8 cellular contexts compared by ENCODE assay signal in the genomic region with DNA sequence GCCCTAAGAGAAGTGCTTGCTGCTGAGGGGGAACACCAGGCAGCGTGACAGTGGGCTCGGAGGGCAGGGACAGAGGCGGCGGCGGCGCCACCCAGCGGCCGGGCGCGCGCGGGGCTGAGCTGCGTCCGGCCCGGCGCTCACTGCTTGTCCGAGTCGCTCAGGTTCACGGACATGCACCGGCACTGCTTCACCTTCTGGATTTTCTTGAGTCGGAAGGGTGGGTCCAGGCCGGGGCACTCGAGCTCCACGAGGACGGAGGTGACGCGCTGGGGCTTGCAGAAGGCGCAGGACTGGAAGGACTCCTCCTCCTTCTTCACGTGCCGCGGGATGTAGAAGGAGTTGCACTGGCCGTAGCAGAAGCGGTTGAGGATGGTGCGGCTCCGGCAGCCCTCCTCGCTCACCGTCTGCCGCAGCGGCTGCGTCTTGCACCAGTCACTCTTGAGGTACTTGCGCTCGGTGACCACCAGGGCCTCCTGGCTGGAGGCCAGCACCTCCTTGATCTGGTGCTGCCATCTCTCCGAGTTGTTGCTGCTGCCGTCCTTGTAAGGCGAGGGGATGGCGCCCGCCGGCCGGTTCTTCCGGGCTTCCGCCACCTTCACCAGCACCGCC.
DNase-seq lines count a peak whose midpoint lies in the region; ATAC-seq and TF ChIP-seq lines count a peak whose summit lies in the region.

No MANE protein-coding gene starts in this region.

- H3K9me3 ChIP-seq in OCI-LY7 (ENCODE audit: low read length) = no peaks in the 10 kb centered on the region

- TF ChIP-seq CTCF in glutamatergic neuron (IDR thresholded peaks at IDR 0.05; ENCODE audit: partially characterized antibody, unreplicated experiment) (peak; percentile 80), OCI-LY7 (conservative IDR thresholded peaks at IDR 0.05; ENCODE audit: low read length) (no peak)

- H3K4me2 ChIP-seq in OCI-LY7 (ENCODE audit: low read length) = no peak overlapping the region

- no peaks in the 10 kb centered on the region for H3K79me2 ChIP-seq in OCI-LY7 (ENCODE audit: insufficient read depth, low read depth, low read length)

- H3K4me3 Mint-ChIP-seq in activated CD4-positive, alpha-beta T cell treated with anti-CD3 and anti-CD28 coated beads for 36 hours = peak overlapping the region; percentile 41
- H3K4me3 Mint-ChIP-seq in activated T-cell treated with anti-CD3 and anti-CD28 coated beads, Interleukin-2, amount 50 U/mL, for 24 hours = no peak overlapping the region
- H3K4me3 Mint-ChIP-seq in glutamatergic neuron (ENCODE audit: unreplicated experiment) = peak overlapping the region; percentile 85

- no peaks in the 10 kb centered on the region for H3K9me3 Mint-ChIP-seq in activated CD4-positive, alpha-beta T cell treated with anti-CD3 and anti-CD28 coated beads for 36 hours (ENCODE audit: low read depth)
- H3K9me3 Mint-ChIP-seq in activated T-cell treated with anti-CD3 and anti-CD28 coated beads, Interleukin-2, amount 50 U/mL, for 24 hours = no peaks in the 10 kb centered on the region
- H3K9me3 Mint-ChIP-seq in glutamatergic neuron (ENCODE audit: unreplicated experiment) = peaks cover 2% of the 10 kb centered on the region

- H3K36me3 Mint-ChIP-seq in activated CD4-positive, alpha-beta T cell treated with anti-CD3 and anti-CD28 coated beads for 36 hours (ENCODE audit: low read depth) = no peaks in the 10 kb centered on the region
- no peaks in the 10 kb centered on the region for H3K36me3 Mint-ChIP-seq in activated T-cell treated with anti-CD3 and anti-CD28 coated beads, Interleukin-2, amount 50 U/mL, for 24 hours (ENCODE audit: low read depth)
- peaks cover 5% of the 10 kb centered on the region for H3K36me3 Mint-ChIP-seq in glutamatergic neuron (ENCODE audit: unreplicated experiment)

- H3K9me2 ChIP-seq in OCI-LY7 (ENCODE audit: insufficient read depth, low read length) = no peaks in the 10 kb centered on the region

- H3K27me3 Mint-ChIP-seq in activated CD4-positive, alpha-beta T cell treated with anti-CD3 and anti-CD28 coated beads for 36 hours = peaks cover 4% of the 10 kb centered on the region
- H3K27me3 Mint-ChIP-seq in activated T-cell treated with anti-CD3 and anti-CD28 coated beads, Interleukin-2, amount 50 U/mL, for 24 hours = peaks cover 9% of the 10 kb centered on the region
- peaks cover 2% of the 10 kb centered on the region for H3K27me3 Mint-ChIP-seq in glutamatergic neuron (ENCODE audit: unreplicated experiment)

- no peak overlapping the region for H2AFZ ChIP-seq in OCI-LY7 (ENCODE audit: low read length)

- no peaks in the 10 kb centered on the region for H3K4me1 ChIP-seq in OCI-LY7 (ENCODE audit: insufficient read depth, low read length, poor library complexity, severe bottlenecking)

- POLR2A ChIA-PET in activated CD4-positive, alpha-beta T cell treated with anti-CD3 and anti-CD28 coated beads for 36 hours (lab: Charles Lee) = no interaction called here
- POLR2A ChIA-PET in OCI-LY7 (lab: Charles Lee) = no interaction called here

- DNase-seq in activated CD4-positive, alpha-beta T cell treated with anti-CD3 and anti-CD28 coated beads for 36 hours = peak; percentile 37
- DNase-seq in activated CD4-positive, alpha-beta T cell treated with anti-CD3 and anti-CD28 coated beads for 1 hour = no peak
- DNase-seq in activated T-cell treated with anti-CD3 and anti-CD28 coated beads, Interleukin-2, amount 50 U/mL, for 24 hours = peak; percentile 31
- DNase-seq in glutamatergic neuron (peak; percentile 82), skeletal muscle cell (ENCODE audit: low read depth) (no peak), OCI-LY7 (ENCODE audit: low spot score) (no peak), HuH-7.5 (ENCODE audit: low spot score) (no peak), NCI-H524 (lab: John Stamatoyannopoulos, UW) (no peak)

- intact Hi-C loops in activated CD4-positive, alpha-beta T cell treated with anti-CD3 and anti-CD28 coated beads for 36 hours (cut with DNase I, micrococcal nuclease) = no loop called here
- intact Hi-C loops in OCI-LY7 (cut with micrococcal nuclease; ENCODE audit: unreplicated experiment) = no loop called here

- no peaks in the 10 kb centered on the region for H3K4me1 Mint-ChIP-seq in activated CD4-positive, alpha-beta T cell treated with anti-CD3 and anti-CD28 coated beads for 36 hours
- H3K4me1 Mint-ChIP-seq in activated T-cell treated with anti-CD3 and anti-CD28 coated beads, Interleukin-2, amount 50 U/mL, for 24 hours (ENCODE audit: low read depth) = no peaks in the 10 kb centered on the region
- peaks cover 3% of the 10 kb centered on the region for H3K4me1 Mint-ChIP-seq in glutamatergic neuron (ENCODE audit: low read depth, unreplicated experiment)

- H3K4me3 ChIP-seq in skeletal muscle cell (ENCODE audit: low read depth, low read length) (peak overlapping the region; percentile 13), OCI-LY7 (ENCODE audit: low read depth, low read length, poor library complexity, severe bottlenecking) (no peak overlapping the region)

- ATAC-seq in activated CD4-positive, alpha-beta T cell treated with anti-CD3 and anti-CD28 coated beads for 36 hours = peak; percentile 47

- H3K27ac Mint-ChIP-seq in activated CD4-positive, alpha-beta T cell treated with anti-CD3 and anti-CD28 coated beads for 36 hours = no peak overlapping the region
- no peak overlapping the region for H3K27ac Mint-ChIP-seq in activated T-cell treated with anti-CD3 and anti-CD28 coated beads, Interleukin-2, amount 50 U/mL, for 24 hours
- H3K27ac Mint-ChIP-seq in glutamatergic neuron (ENCODE audit: unreplicated experiment) = no peak overlapping the region

- BruUV-seq in OCI-LY7 (replicated peaks; lab: Mats Ljungman, UMichigan) = no TSS peak

- no peak overlapping the region for H3K27ac ChIP-seq in OCI-LY7 (ENCODE audit: low read depth, low read length, poor library complexity, severe bottlenecking)

- no peaks in the 10 kb centered on the region for H3K36me3 ChIP-seq in OCI-LY7 (ENCODE audit: insufficient read depth, low read length)

- no peaks in the 10 kb centered on the region for H4K20me1 ChIP-seq in OCI-LY7 (ENCODE audit: insufficient read depth, low read length)

- CTCF ChIA-PET in activated CD4-positive, alpha-beta T cell treated with anti-CD3 and anti-CD28 coated beads for 36 hours (lab: Charles Lee) = interaction anchor here (0.6 kb wide), 1 partner anchor 1923 kb away, joined by 4 read pairs; no protein-coding TSS in a partner anchor
- CTCF ChIA-PET in OCI-LY7 (lab: Charles Lee; ENCODE audit: unreplicated experiment) = no interaction called here

Comparison
In these comparisons a context has a peak if more than half of its experiments do, and no peak if none do; other contexts are left out.
1. DNase-seq: peak in activated CD4-positive, alpha-beta T cell treated with anti-CD3 and anti-CD28 coated beads for 36 hours (single experiment), activated T-cell treated with anti-CD3 and anti-CD28 coated beads, Interleukin-2, amount 50 U/mL, for 24 hours (single experiment) and glutamatergic neuron (single experiment); none in activated CD4-positive, alpha-beta T cell treated with anti-CD3 and anti-CD28 coated beads for 1 hour (single experiment), skeletal muscle cell (single experiment), OCI-LY7 (single experiment), HuH-7.5 (single experiment) and NCI-H524 (0 of 2).